Comparison of ENCODE assay signal across 2 cellular contexts in genomic region chr11:125750629-125751028, GRCh38.
TF ChIP-seq lines count a peak whose summit lies in the region.

No MANE protein-coding gene starts in this region.

TF ChIP-seq in GM23338, 12 proteins besides CTCF, POLR2A, EP300 and RAD21:
- TF ChIP-seq ZNF114 (CRISPR knock-in tag; IDR thresholded peaks at IDR 0.05) (no peak), ZNF462 (CRISPR knock-in tag; IDR thresholded peaks at IDR 0.05) (no peak)

TF ChIP-seq in K562, 482 proteins besides CTCF, POLR2A, EP300 and RAD21:
- TF ChIP-seq SOX6 (IDR thresholded peaks at IDR 0.05) (no peak), ZNF121 (CRISPR knock-in tag; conservative IDR thresholded peaks at IDR 0.05) (no peak), ZNF224 (CRISPR knock-in tag; IDR thresholded peaks at IDR 0.05) (no peak), TSHZ1 (CRISPR knock-in tag; IDR thresholded peaks at IDR 0.05) (no peak), FOXK2 (conservative IDR thresholded peaks at IDR 0.05 in 1 of 2, IDR thresholded peaks at IDR 0.05 in 1 of 2; ENCODE audit: low read depth in 2 of 2) (no peak), TBP (optimal IDR thresholded peaks at IDR 0.05; ENCODE audit: low read depth, low read length) (no peak), ZNF140 (CRISPR knock-in tag; IDR thresholded peaks at IDR 0.05) (no peak), ATF4 (CRISPR knock-in tag; IDR thresholded peaks at IDR 0.05) (no peak), L3MBTL2 (IDR thresholded peaks at IDR 0.05) (no peak), CEBPG (CRISPR knock-in tag; IDR thresholded peaks at IDR 0.05) (no peak), CEBPG (tag; conservative IDR thresholded peaks at IDR 0.05 in 1 of 2, IDR thresholded peaks at IDR 0.05 in 1 of 2) (no peak), PTTG1 (tag; IDR thresholded peaks at IDR 0.05; ENCODE audit: low read depth) (no peak)
TF ChIP-seq in K562: peak in this region for 0.
